In genomic region chr5:158056426-158056825, GRCh38 we compare ENCODE assay signal across 27 cellular contexts.
DNase-seq lines count a peak whose midpoint lies in the region; ATAC-seq, FAIRE-seq and TF ChIP-seq lines count a peak whose summit lies in the region.
"Had no signal": no experiment of that assay in that cellular context is flagged by ENCODE, and none has a peak within 500 bp of the region (broad histone marks: within the 10 kb centered on the region; RNA-seq: fewer than 3 reads in every experiment).

No MANE protein-coding gene starts in this region.

- ATAC-seq in GM21367 (IDR thresholded peaks at IDR 0.05; ENCODE audit: unreplicated experiment) (no peak), left colon (no peak)

- dilution Hi-C loops in keratinocyte (cut with MboI; ENCODE audit: extremely low pct_ligation_motif_present, low sequenced_read_pairs): no loop called here

- H2AFZ ChIP-seq in keratinocyte (ENCODE audit: control insufficient read depth, low read length): no peak overlapping the region
- H2AFZ ChIP-seq: parathyroid adenoma had no signal

- no peak overlapping the region for H3K9ac ChIP-seq in adipocyte (ENCODE audit: low read length)
- no peak overlapping the region for H3K9ac ChIP-seq in keratinocyte (ENCODE audit: control insufficient read depth, extremely low read depth, insufficient read depth, low read length)
- H3K9ac ChIP-seq: KMS-11, parathyroid adenoma had no signal

- FAIRE-seq in keratinocyte (lab: Jason Lieb, UNC): peak; percentile 53
- FAIRE-seq: GM18507 had no signal

- H3K9me3 ChIP-seq in adipocyte (ENCODE audit: control insufficient read depth, low read length) (peaks cover 4% of the 10 kb centered on the region), keratinocyte (ENCODE audit: control insufficient read depth, low read depth, low read length) (no peaks in the 10 kb centered on the region)
- H3K9me3 ChIP-seq: transverse colon had no signal

- peak overlapping the region; percentile 67 for H3K27ac ChIP-seq in keratinocyte (ENCODE audit: control insufficient read depth, insufficient read depth, low read length)
- H3K27ac ChIP-seq: KMS-11, parathyroid adenoma, transverse colon, WERI-Rb-1 had no signal

- peak overlapping the region; percentile 57 for H3K4me2 ChIP-seq in keratinocyte (ENCODE audit: control insufficient read depth, extremely low read depth, insufficient read depth, low read depth, low read length)
- H3K4me2 ChIP-seq: KMS-11, smooth muscle cell had no signal

- intact Hi-C loops in left colon (cut with DNase I, micrococcal nuclease): no loop called here

- H3K79me2 ChIP-seq in keratinocyte (ENCODE audit: control insufficient read depth, insufficient read depth, low read length): no peaks in the 10 kb centered on the region
- H3K79me2 ChIP-seq: parathyroid adenoma had no signal

- H4K20me1 ChIP-seq in keratinocyte (ENCODE audit: control insufficient read depth, extremely low read depth, insufficient read depth, low read length): no peaks in the 10 kb centered on the region

- H3K4me3 ChIP-seq in adipocyte (ENCODE audit: low read length) (no peak overlapping the region), keratinocyte (ENCODE audit: control insufficient read depth in 2 of 3, extremely low read depth in 1 of 3, insufficient read depth in 2 of 3, low read depth in 1 of 3, low read length in 3 of 3) (no peak overlapping the region)
- H3K4me3 ChIP-seq: lung, smooth muscle cell, transverse colon had no signal

- DNase-seq in ELR (ENCODE audit: low read depth) (peak; percentile 12), adipocyte (ENCODE audit: low read depth) (peak; percentile 81), fibroblast of gingiva (ENCODE audit: low read depth) (peak; percentile 3), keratinocyte (ENCODE audit: low read depth, low spot score) (peak; percentile 17), dermis blood vessel endothelial cell (no peak), left colon (no peak)
- DNase-seq in stimulated activated naive CD4-positive, alpha-beta T cell (lab: John Stamatoyannopoulos, UW): no peak
- DNase-seq: activated CD4-positive, alpha-beta T cell treated with anti-CD3 and anti-CD28 coated beads for 48 hours; activated CD8-positive, alpha-beta memory T cell treated with anti-CD3 and anti-CD28 coated beads for 24 hours; activated gamma-delta T cell; activated naive CD8-positive, alpha-beta T cell treated with anti-CD3 and anti-CD28 coated beads, Interleukin-2, amount 10 ng/mL, durations not matched to agents 7 days and 5 days; activated T-cell treated with anti-CD3 and anti-CD28 coated beads, Interleukin-2, amount 50 U/mL, for 1 hour; DND-41; effector CD8-positive, alpha-beta T cell; kidney glomerular epithelial cell; NCI-H1417 treated with DMSO at 0.1 percent for 48 hours; NCI-H2081 treated with DMSO at 0.1 percent for 48 hours; NCI-H774; Right ventricle myocardium superior; transverse colon; WERI-Rb-1 had no signal

- H3K36me3 ChIP-seq in adipocyte (ENCODE audit: control insufficient read depth, insufficient read depth, low read length, severe bottlenecking): no peaks in the 10 kb centered on the region
- no peaks in the 10 kb centered on the region for H3K36me3 ChIP-seq in keratinocyte (ENCODE audit: control insufficient read depth in 2 of 2, extremely low read depth in 1 of 2, insufficient read depth in 2 of 2, low read length in 2 of 2)
- H3K36me3 ChIP-seq: transverse colon, WERI-Rb-1 had no signal

- no peaks in the 10 kb centered on the region for H3K9me1 ChIP-seq in keratinocyte (ENCODE audit: control insufficient read depth, extremely low read depth, insufficient read depth, low read length)

- no peak for TF ChIP-seq CTCF in keratinocyte (optimal IDR thresholded peaks at IDR 0.05 in 1 of 3, IDR thresholded peaks at IDR 0.05 in 1 of 3, conservative IDR thresholded peaks at IDR 0.05 in 1 of 3; ENCODE audit: extremely low read depth in 1 of 3, insufficient read depth in 2 of 3, low read length in 3 of 3)

- H3K4me1 ChIP-seq in adipocyte (ENCODE audit: control insufficient read depth, insufficient read depth, low read length) (peaks cover 10% of the 10 kb centered on the region), keratinocyte (ENCODE audit: control insufficient read depth, extremely low read depth, insufficient read depth, low read length) (peaks cover 59% of the 10 kb centered on the region)

- H3K27me3 ChIP-seq in adipocyte (replicated peaks; ENCODE audit: control insufficient read depth, insufficient read depth, low read length) (no peaks in the 10 kb centered on the region), keratinocyte (ENCODE audit: control insufficient read depth, extremely low read depth, insufficient read depth, low read length) (no peaks in the 10 kb centered on the region)
- H3K27me3 ChIP-seq: transverse colon had no signal

Comparison
In these comparisons a context has a peak if more than half of its experiments do, and no peak if none do; other contexts are left out.
1. DNase-seq: peak in ELR (single experiment), adipocyte (single experiment), fibroblast of gingiva (single experiment) and keratinocyte (single experiment); none in stimulated activated naive CD4-positive, alpha-beta T cell (0 of 6), dermis blood vessel endothelial cell (single experiment) and left colon (0 of 2).